ENCODE assay signal across 37 cellular contexts in genomic region chr9:121048618-121049017, GRCh38. TPM values are rescaled to one million over a fixed set of nuclear protein-coding genes. Genes with fewer than 3 reads are reported as not detected.
A peak's percentile ranks its signal among the peaks of the same experiment; 100 is the strongest.
DNase-seq lines count a peak whose midpoint lies in the region; FAIRE-seq and TF ChIP-seq lines count a peak whose summit lies in the region.
"Had no signal": no experiment of that assay in that cellular context is flagged by ENCODE, and none has a peak within 500 bp of the region (broad histone marks: within the 10 kb centered on the region; RNA-seq: fewer than 3 reads in every experiment).

No MANE protein-coding gene starts in this region.

- POLR2A ChIA-PET in activated CD4-positive, alpha-beta memory T cell treated with anti-CD3 and anti-CD28 coated beads for 36 hours (lab: Charles Lee) = no interaction called here

- H3K4me1 Mint-ChIP-seq in activated CD4-positive, alpha-beta memory T cell treated with anti-CD3 and anti-CD28 coated beads for 36 hours (ENCODE audit: low read depth) = no peaks in the 10 kb centered on the region
- no peaks in the 10 kb centered on the region for H3K4me1 Mint-ChIP-seq in activated T-helper 1 cell treated with anti-CD3 and anti-CD28 coated beads, Interleukin-12 subunit alpha, Interleukin-12 subunit beta, Interleukin-2, Interleukin-4 antibody, amounts not matched to agents 30 ng/mL and 10 ng/mL and 1 ng/mL, durations not matched to agents 14 hours and 24 hours and 36 hours (ENCODE audit: low read depth)
- H3K4me1 Mint-ChIP-seq: natural killer cell; stimulated activated memory B cell treated with anti-CD40 and anti-IgM and Interleukin-4, amounts not matched to agents 10 μg/mL and 1 μg/mL and 100 μg/mL, for 72 hours had no signal

- H3K4me3 ChIP-seq in liver (ENCODE audit: low read depth in 1 of 3, low read length in 3 of 3) (peak overlapping the region; percentile 69 to 98 (median 94)), adrenal gland (no peak overlapping the region), colonic mucosa (no peak overlapping the region)
- H3K4me3 ChIP-seq: cardiac muscle cell, coronary artery, esophagus muscularis mucosa, gastroesophageal sphincter, GM12878, mucosa of descending colon had no signal

- H3K27me3 ChIP-seq in liver (ENCODE audit: control insufficient read depth in 4 of 4, insufficient read depth in 4 of 4, low read length in 3 of 4) = no peaks in the 10 kb centered on the region
- H3K27me3 ChIP-seq in adrenal gland = no peaks in the 10 kb centered on the region
- no peaks in the 10 kb centered on the region for H3K27me3 ChIP-seq in colonic mucosa
- H3K27me3 ChIP-seq: cardiac muscle cell, esophagus muscularis mucosa, gastroesophageal sphincter had no signal

- no peaks in the 10 kb centered on the region for H3K27me3 Mint-ChIP-seq in activated CD4-positive, alpha-beta memory T cell treated with anti-CD3 and anti-CD28 coated beads for 36 hours
- peaks cover 12% of the 10 kb centered on the region for H3K27me3 Mint-ChIP-seq in activated T-helper 1 cell treated with anti-CD3 and anti-CD28 coated beads, Interleukin-12 subunit alpha, Interleukin-12 subunit beta, Interleukin-2, Interleukin-4 antibody, amounts not matched to agents 30 ng/mL and 10 ng/mL and 1 ng/mL, durations not matched to agents 14 hours and 24 hours and 36 hours (ENCODE audit: insufficient read depth)
- H3K27me3 Mint-ChIP-seq: activated CD8-positive, alpha-beta T cell treated with anti-CD3 and anti-CD28 coated beads for 36 hours; CD4-positive, alpha-beta T cell; stimulated activated memory B cell treated with anti-CD40 and anti-IgM and Interleukin-4, amounts not matched to agents 10 μg/mL and 1 μg/mL and 100 μg/mL, for 72 hours had no signal

- H3K27ac Mint-ChIP-seq in activated CD4-positive, alpha-beta memory T cell treated with anti-CD3 and anti-CD28 coated beads for 36 hours = no peak overlapping the region
- H3K27ac Mint-ChIP-seq in activated T-helper 1 cell treated with anti-CD3 and anti-CD28 coated beads, Interleukin-12 subunit alpha, Interleukin-12 subunit beta, Interleukin-2, Interleukin-4 antibody, amounts not matched to agents 30 ng/mL and 10 ng/mL and 1 ng/mL, durations not matched to agents 14 hours and 24 hours and 36 hours = no peak overlapping the region
- H3K27ac Mint-ChIP-seq: activated CD8-positive, alpha-beta T cell treated with anti-CD3 and anti-CD28 coated beads for 36 hours; activated T-helper 2 cell treated with anti-CD3 and anti-CD28 coated beads, Interferon-gamma antibody, Interleukin-2, Interleukin-4, amounts not matched to agents 10 μg/mL and 5 μg/mL and 100 μg/mL, durations not matched to agents 14 hours and 24 hours and 36 hours; CD4-positive, alpha-beta T cell; natural killer cell; stimulated activated memory B cell treated with anti-CD40 and anti-IgM and Interleukin-4, amounts not matched to agents 10 μg/mL and 1 μg/mL and 100 μg/mL, for 72 hours; T-helper 2 cell treated with Interferon-gamma antibody and Interleukin-4, amounts not matched to agents 5 μg/mL and 100 μg/mL, for 36 hours had no signal

- TF ChIP-seq POLR2A in H54 (IDR thresholded peaks at IDR 0.05; ENCODE audit: low read depth, low read length) (no peak), adrenal gland (IDR thresholded peaks at IDR 0.05) (no peak)

- H3K27ac ChIP-seq in 22Rv1 (peak overlapping the region; percentile 86), liver (ENCODE audit: low read depth in 1 of 2, low read length in 2 of 2) (no peak overlapping the region), adrenal gland (no peak overlapping the region), colonic mucosa (no peak overlapping the region)
- H3K27ac ChIP-seq: cardiac muscle cell, coronary artery, esophagus muscularis mucosa, gastroesophageal sphincter, HL-60 had no signal

- CTCF ChIA-PET in activated CD4-positive, alpha-beta memory T cell treated with anti-CD3 and anti-CD28 coated beads for 36 hours (lab: Charles Lee) = interaction anchor here (1.1 to 2.5 kb wide), 3 partner anchors 12 to 230 kb away, joined by 3 to 7 read pairs (median 4); no protein-coding TSS in a partner anchor

- H3K36me3 Mint-ChIP-seq in activated CD4-positive, alpha-beta memory T cell treated with anti-CD3 and anti-CD28 coated beads for 36 hours = no peaks in the 10 kb centered on the region
- no peaks in the 10 kb centered on the region for H3K36me3 Mint-ChIP-seq in activated T-helper 1 cell treated with anti-CD3 and anti-CD28 coated beads, Interleukin-12 subunit alpha, Interleukin-12 subunit beta, Interleukin-2, Interleukin-4 antibody, amounts not matched to agents 30 ng/mL and 10 ng/mL and 1 ng/mL, durations not matched to agents 14 hours and 24 hours and 36 hours (ENCODE audit: low read depth)
- H3K36me3 Mint-ChIP-seq: natural killer cell; stimulated activated memory B cell treated with anti-CD40 and anti-IgM and Interleukin-4, amounts not matched to agents 10 μg/mL and 1 μg/mL and 100 μg/mL, for 72 hours had no signal

- H3K9ac ChIP-seq in liver (ENCODE audit: low read depth in 1 of 2, low read length in 2 of 2) (peak overlapping the region; percentile 75 to 91), colonic mucosa (ENCODE audit: low read depth in 2 of 2, low read length in 2 of 2) (no peak overlapping the region)

- no peak for TF ChIP-seq RAD21 in liver (IDR thresholded peaks at IDR 0.05)

- intact Hi-C loops in activated CD4-positive, alpha-beta memory T cell treated with anti-CD3 and anti-CD28 coated beads for 36 hours (cut with micrococcal nuclease) = no loop called here
- intact Hi-C loops in activated T-helper 1 cell treated with anti-CD3 and anti-CD28 coated beads, Interleukin-12 subunit alpha, Interleukin-12 subunit beta, Interleukin-2, Interleukin-4 antibody, amounts not matched to agents 30 ng/mL and 10 ng/mL and 1 ng/mL, durations not matched to agents 14 hours and 24 hours and 36 hours (cut with micrococcal nuclease) = no loop called here
- intact Hi-C loops in adrenal gland (cut with DNase I) = no loop called here
- intact Hi-C loops in colonic mucosa (cut with DNase I) = no loop called here

- DNase-seq in H54 (ENCODE audit: insufficient read length, low spot score) = no peak
- peak; percentile 27 for DNase-seq in dedifferentiated amniotic fluid mesenchymal stem cell (ENCODE audit: extremely low spot score)
- no peak for DNase-seq in activated CD4-positive, alpha-beta memory T cell treated with anti-CD3 and anti-CD28 coated beads for 36 hours
- no peak for DNase-seq in activated T-helper 1 cell treated with anti-CD3 and anti-CD28 coated beads, Interleukin-12 subunit alpha, Interleukin-12 subunit beta, Interleukin-2, Interleukin-4 antibody, amounts not matched to agents 30 ng/mL and 10 ng/mL and 1 ng/mL, durations not matched to agents 14 hours and 24 hours and 36 hours (ENCODE audit: low spot score)
- DNase-seq in adrenal gland = no peak
- DNase-seq in colonic mucosa = no peak
- DNase-seq: 8988T; activated CD4-positive, alpha-beta T cell treated with anti-CD3 and anti-CD28 coated beads for 1 hour; activated CD8-positive, alpha-beta memory T cell treated with anti-CD3 and anti-CD28 coated beads, Interleukin-2, amount 50 U/mL, for 48 hours; activated CD8-positive, alpha-beta T cell treated with anti-CD3 and anti-CD28 coated beads for 36 hours; activated naive CD4-positive, alpha-beta T cell treated with anti-CD3 and anti-CD28 coated beads, Interleukin-2, amount 50 U/mL, for 16 hours; AML-193; CD4-positive, alpha-beta T cell; H7; hippocampal formation; mammary epithelial cell; mucosa of descending colon; natural killer cell; NCI-H1417; NCI-H2081 treated with DMSO at 0.1 percent for 48 hours; NCI-H226; NCI-H69; occipital lobe; Right ventricle myocardium superior; stimulated activated CD4-positive, alpha-beta T cell treated with anti-CD3 and anti-CD28 coated beads, Interleukin-15, amount 100 ng/mL, for 24 hours; trophoblast cell had no signal

- no peaks in the 10 kb centered on the region for H3K9me3 ChIP-seq in liver (ENCODE audit: control insufficient read depth in 4 of 4, low read length in 3 of 4)
- no peaks in the 10 kb centered on the region for H3K9me3 ChIP-seq in adrenal gland (replicated peaks in 1 of 3)
- H3K9me3 ChIP-seq in colonic mucosa = no peaks in the 10 kb centered on the region
- H3K9me3 ChIP-seq: esophagus muscularis mucosa, gastroesophageal sphincter, mucosa of descending colon had no signal

- H3K9me3 Mint-ChIP-seq in activated CD4-positive, alpha-beta memory T cell treated with anti-CD3 and anti-CD28 coated beads for 36 hours = no peaks in the 10 kb centered on the region
- H3K9me3 Mint-ChIP-seq in activated T-helper 1 cell treated with anti-CD3 and anti-CD28 coated beads, Interleukin-12 subunit alpha, Interleukin-12 subunit beta, Interleukin-2, Interleukin-4 antibody, amounts not matched to agents 30 ng/mL and 10 ng/mL and 1 ng/mL, durations not matched to agents 14 hours and 24 hours and 36 hours = no peaks in the 10 kb centered on the region
- H3K9me3 Mint-ChIP-seq: activated CD8-positive, alpha-beta T cell treated with anti-CD3 and anti-CD28 coated beads for 36 hours; activated T-helper 2 cell treated with anti-CD3 and anti-CD28 coated beads, Interferon-gamma antibody, Interleukin-2, Interleukin-4, amounts not matched to agents 10 μg/mL and 5 μg/mL and 100 μg/mL, durations not matched to agents 14 hours and 24 hours and 36 hours; CD4-positive, alpha-beta T cell; natural killer cell; stimulated activated memory B cell treated with anti-CD40 and anti-IgM and Interleukin-4, amounts not matched to agents 10 μg/mL and 1 μg/mL and 100 μg/mL, for 72 hours; T-helper 2 cell treated with Interferon-gamma antibody and Interleukin-4, amounts not matched to agents 5 μg/mL and 100 μg/mL, for 36 hours had no signal

- H3K36me3 ChIP-seq in liver (ENCODE audit: control insufficient read depth in 4 of 4, insufficient read depth in 3 of 4, low read depth in 1 of 4, low read length in 3 of 4) (peaks cover 0 to 7% (median 4%) of the 10 kb centered on the region in 4 donors), adrenal gland (replicated peaks in 1 of 2) (no peaks in the 10 kb centered on the region), colonic mucosa (no peaks in the 10 kb centered on the region)
- H3K36me3 ChIP-seq: cardiac muscle cell, gastroesophageal sphincter had no signal

- no peak overlapping the region for H3K4me3 Mint-ChIP-seq in activated CD4-positive, alpha-beta memory T cell treated with anti-CD3 and anti-CD28 coated beads for 36 hours
- no peak overlapping the region for H3K4me3 Mint-ChIP-seq in activated T-helper 1 cell treated with anti-CD3 and anti-CD28 coated beads, Interleukin-12 subunit alpha, Interleukin-12 subunit beta, Interleukin-2, Interleukin-4 antibody, amounts not matched to agents 30 ng/mL and 10 ng/mL and 1 ng/mL, durations not matched to agents 14 hours and 24 hours and 36 hours
- H3K4me3 Mint-ChIP-seq: activated CD8-positive, alpha-beta T cell treated with anti-CD3 and anti-CD28 coated beads for 36 hours; CD4-positive, alpha-beta T cell; natural killer cell; stimulated activated memory B cell treated with anti-CD40 and anti-IgM and Interleukin-4, amounts not matched to agents 10 μg/mL and 1 μg/mL and 100 μg/mL, for 72 hours; T-helper 2 cell treated with Interferon-gamma antibody and Interleukin-4, amounts not matched to agents 5 μg/mL and 100 μg/mL, for 36 hours had no signal

- FAIRE-seq in H54 (lab: Jason Lieb, UNC) = peak; percentile 71
- FAIRE-seq: GM12878 had no signal

- no peak for TF ChIP-seq CTCF in 22Rv1 (IDR thresholded peaks at IDR 0.05)
- TF ChIP-seq CTCF in liver (IDR thresholded peaks at IDR 0.05; ENCODE audit: low read depth, low read length, missing input control) = no peak
- TF ChIP-seq CTCF in adrenal gland (IDR thresholded peaks at IDR 0.05) = no peak
- TF ChIP-seq CTCF in colonic mucosa (IDR thresholded peaks at IDR 0.05) = no peak

- peaks cover 3 to 29% (median 19%) of the 10 kb centered on the region in 4 donors for H3K4me1 ChIP-seq in liver (ENCODE audit: control insufficient read depth in 4 of 4, insufficient read depth in 4 of 4, low read length in 3 of 4)
- no peaks in the 10 kb centered on the region for H3K4me1 ChIP-seq in adrenal gland (replicated peaks in 1 of 2)
- H3K4me1 ChIP-seq in colonic mucosa = no peaks in the 10 kb centered on the region
- H3K4me1 ChIP-seq: esophagus muscularis mucosa, gastroesophageal sphincter had no signal

RNA-seq across cellular contexts. Expression of gene C5, which starts 1.5 kb away (rescaled TPM):
- 100 to 1,000 TPM; 456 to 485 TPM for total RNA-seq in liver
- polyA plus RNA-seq in liver = 100 to 1,000 TPM; 127 to 266 TPM
- total RNA-seq in activated CD4-positive, alpha-beta memory T cell treated with anti-CD3 and anti-CD28 coated beads for 36 hours = 1 to 10 TPM; 2.5 to 2.7 TPM
- total RNA-seq in activated T-helper 1 cell treated with anti-CD3 and anti-CD28 coated beads, Interleukin-12 subunit alpha, Interleukin-12 subunit beta, Interleukin-2, Interleukin-4 antibody, amounts not matched to agents 30 ng/mL and 10 ng/mL and 1 ng/mL, durations not matched to agents 14 hours and 24 hours and 36 hours = 1.2 and 1.9 TPM in 2 replicates
- total RNA-seq in adrenal gland = 1 to 10 TPM; 1.4 to 7.9 (median 2.9) TPM
- 1 to 10 TPM; 2.3 to 6.2 (median 3.5) TPM for polyA plus RNA-seq in adrenal gland
- 1 to 10 TPM; 1.5 to 1.6 TPM for total RNA-seq in colonic mucosa

RNA-seq across cellular contexts. Expression of gene CNTRL, which starts 26.1 kb away (rescaled TPM):
- total RNA-seq in liver (1 to 10 TPM; 6.3 to 8.7 TPM), adrenal gland (10 to 100 TPM in 4 of 8 donors, 1 to 10 TPM in 4; 7.6 to 12.4 (median 9.7) TPM), colonic mucosa (10 to 100 TPM in 1 of 2 donors, 1 to 10 TPM in 1; 6.1 to 11.3 TPM)
- polyA plus RNA-seq in liver (1 to 10 TPM; 1.6 to 2.5 TPM), adrenal gland (10 to 100 TPM in 1 of 3 donors, 1 to 10 TPM in 2; 7.4 to 12.8 (median 8.8) TPM)
- 10 to 100 TPM; 60.0 to 65.1 TPM for total RNA-seq in activated CD4-positive, alpha-beta memory T cell treated with anti-CD3 and anti-CD28 coated beads for 36 hours
- 69.9 and 74.2 TPM in 2 replicates for total RNA-seq in activated T-helper 1 cell treated with anti-CD3 and anti-CD28 coated beads, Interleukin-12 subunit alpha, Interleukin-12 subunit beta, Interleukin-2, Interleukin-4 antibody, amounts not matched to agents 30 ng/mL and 10 ng/mL and 1 ng/mL, durations not matched to agents 14 hours and 24 hours and 36 hours

Comparison
In these comparisons a context has a peak if more than half of its experiments do, and no peak if none do; other contexts are left out.
1. H3K4me3 ChIP-seq: peak in liver (3 of 3); none in adrenal gland (0 of 4) and colonic mucosa (single experiment).
2. H3K9ac ChIP-seq: peak in liver (2 of 2); none in colonic mucosa (0 of 2).
3. RNA of gene C5, which starts 1.5 kb away (total RNA-seq): 456 to 485 TPM in liver; 1.4 to 7.9 TPM in adrenal gland, 2.5 to 2.7 TPM in activated CD4-positive, alpha-beta memory T cell treated with anti-CD3 and anti-CD28 coated beads for 36 hours, 1.5 to 1.6 TPM in colonic mucosa and 1.2 to 1.9 TPM in activated T-helper 1 cell treated with anti-CD3 and anti-CD28 coated beads, Interleukin-12 subunit alpha, Interleukin-12 subunit beta, Interleukin-2, Interleukin-4 antibody, amounts not matched to agents 30 ng/mL and 10 ng/mL and 1 ng/mL, durations not matched to agents 14 hours and 24 hours and 36 hours; every median in the first group is over 10 times any median in the second.